ENCODE assay signal across 1 cellular context in the genomic region with DNA sequence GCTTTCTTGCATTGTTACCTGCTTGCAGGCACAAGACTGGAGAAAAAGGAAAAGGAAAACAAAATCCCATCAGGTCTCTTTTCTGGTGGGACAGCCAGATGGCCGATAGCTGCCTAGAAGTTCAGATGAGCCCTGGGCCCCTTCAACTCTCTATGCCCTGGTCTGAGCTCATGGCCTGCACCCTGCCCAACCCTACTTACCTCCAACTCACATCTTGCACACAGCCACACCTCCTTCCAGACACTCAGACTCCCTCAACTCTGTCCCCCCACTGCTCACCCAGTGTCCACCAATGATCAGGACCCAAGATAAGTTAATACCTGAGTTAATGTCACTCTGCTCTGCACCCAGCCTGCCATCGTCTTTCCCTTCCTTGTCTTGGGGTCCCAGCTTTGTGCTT.
TF ChIP-seq lines count a peak whose summit lies in the region.

No MANE protein-coding gene starts in this region.

TF ChIP-seq in H1, 55 proteins besides CTCF, POLR2A, EP300 and RAD21:
- TF ChIP-seq CREB1 (IDR thresholded peaks at IDR 0.05) (no peak), ZNF274 (IDR thresholded peaks at IDR 0.05; ENCODE audit: borderline replicate concordance, extremely low read depth, low read length) (no peak), TEAD4 (IDR thresholded peaks at IDR 0.05; ENCODE audit: low read depth, low read length) (no peak), CHD1 (IDR thresholded peaks at IDR 0.05; ENCODE audit: low read depth, low read length) (no peak), BRCA1 (IDR thresholded peaks at IDR 0.05; ENCODE audit: low read depth, low read length) (no peak), NANOG (IDR thresholded peaks at IDR 0.05; ENCODE audit: insufficient read depth, low read depth, low read length, poor library complexity, severe bottlenecking) (no peak), MAFK (IDR thresholded peaks at IDR 0.05; ENCODE audit: low read depth, low read length) (no peak), RBBP5 (IDR thresholded peaks at IDR 0.05; ENCODE audit: borderline replicate concordance, low read depth, low read length) (no peak), KDM4A (IDR thresholded peaks at IDR 0.05; ENCODE audit: low read depth, low read length, severe bottlenecking) (no peak), PHF8 (conservative IDR thresholded peaks at IDR 0.05; ENCODE audit: low read depth, low read length) (no peak), CEBPB (IDR thresholded peaks at IDR 0.05; ENCODE audit: low read depth, low read length) (no peak), CBX5 (IDR thresholded peaks at IDR 0.05; ENCODE audit: low read depth, low read length) (no peak), KDM5A (IDR thresholded peaks at IDR 0.05; ENCODE audit: low read length) (no peak), BACH1 (IDR thresholded peaks at IDR 0.05; ENCODE audit: low read length) (no peak), FOSL1 (IDR thresholded peaks at IDR 0.05; ENCODE audit: insufficient read depth, low read depth, low read length) (no peak), CBX8 (IDR thresholded peaks at IDR 0.05; ENCODE audit: borderline replicate concordance, low read depth, low read length) (no peak), GTF2F1 (IDR thresholded peaks at IDR 0.05; ENCODE audit: borderline replicate concordance, low read depth, low read length) (no peak)
- TF ChIP-seq, protein P1, sequence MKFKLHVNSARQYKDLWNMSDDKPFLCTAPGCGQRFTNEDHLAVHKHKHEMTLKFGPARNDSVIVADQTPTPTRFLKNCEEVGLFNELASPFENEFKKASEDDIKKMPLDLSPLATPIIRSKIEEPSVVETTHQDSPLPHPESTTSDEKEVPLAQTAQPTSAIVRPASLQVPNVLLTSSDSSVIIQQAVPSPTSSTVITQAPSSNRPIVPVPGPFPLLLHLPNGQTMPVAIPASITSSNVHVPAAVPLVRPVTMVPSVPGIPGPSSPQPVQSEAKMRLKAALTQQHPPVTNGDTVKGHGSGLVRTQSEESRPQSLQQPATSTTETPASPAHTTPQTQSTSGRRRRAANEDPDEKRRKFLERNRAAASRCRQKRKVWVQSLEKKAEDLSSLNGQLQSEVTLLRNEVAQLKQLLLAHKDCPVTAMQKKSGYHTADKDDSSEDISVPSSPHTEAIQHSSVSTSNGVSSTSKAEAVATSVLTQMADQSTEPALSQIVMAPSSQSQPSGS (IDR thresholded peaks at IDR 0.05; ENCODE audit: low read length): no peak
